In the genomic region with DNA sequence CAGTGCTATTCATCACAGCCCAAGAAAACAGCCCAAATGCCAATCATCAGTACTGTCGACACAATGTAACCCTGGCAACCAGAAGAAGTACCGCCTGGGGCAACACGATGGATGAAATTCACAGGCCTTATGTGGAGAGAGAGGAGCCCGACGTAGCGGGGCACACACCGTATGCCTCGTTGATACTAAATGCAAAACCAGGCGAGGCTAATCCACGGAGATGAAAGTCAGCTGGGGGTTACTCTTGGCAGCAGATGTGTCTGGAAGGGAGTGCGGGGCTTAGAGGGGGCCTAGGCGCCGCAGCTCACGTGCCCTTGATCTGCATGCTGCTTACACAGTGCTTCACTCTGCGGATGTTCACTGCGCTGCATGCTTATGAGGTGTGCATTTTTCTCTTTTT, we compare ENCODE assay signal across 20 cellular contexts. TPM values are rescaled to one million over a fixed set of nuclear protein-coding genes. Genes with fewer than 3 reads are reported as not detected.
A peak's percentile ranks its signal among the peaks of the same experiment; 100 is the strongest.
DNase-seq lines count a peak whose midpoint lies in the region; ATAC-seq and TF ChIP-seq lines count a peak whose summit lies in the region.
"Had no signal": no experiment of that assay in that cellular context is flagged by ENCODE, and none has a peak within 500 bp of the region (broad histone marks: within the 10 kb centered on the region; RNA-seq: fewer than 3 reads in every experiment).

No MANE protein-coding gene starts in this region.

- no peaks in the 10 kb centered on the region for H3K9me3 ChIP-seq in CD8-positive, alpha-beta T cell (ENCODE audit: low read length)
- H3K9me3 ChIP-seq: esophagus squamous epithelium, HAP-1, sigmoid colon, SJCRH30 had no signal

- peak; percentile 51 for ATAC-seq in CD8-positive, alpha-beta T cell
- no peak for ATAC-seq in GM23338
- peak; percentile 49 to 54 for ATAC-seq in activated T-cell treated with anti-CD3 and anti-CD28 coated beads, Interleukin-2, amount 50 U/mL, for 4 hours
- peak; percentile 68 to 71 for ATAC-seq in naive thymus-derived CD8-positive, alpha-beta T cell
- ATAC-seq: left ventricle myocardium superior had no signal

- H3K79me2 ChIP-seq in GM23338 (replicated peaks; ENCODE audit: insufficient read depth): no peaks in the 10 kb centered on the region

- H4K20me1 ChIP-seq in GM23338 (replicated peaks; ENCODE audit: insufficient read depth): no peaks in the 10 kb centered on the region

- H3K4me2 ChIP-seq in GM23338: no peak overlapping the region
- H3K4me2 ChIP-seq: KMS-11 had no signal

- no peaks in the 10 kb centered on the region for H3K27me3 Mint-ChIP-seq in CD8-positive, alpha-beta T cell (ENCODE audit: low read depth)
- peaks cover 6% of the 10 kb centered on the region for H3K27me3 Mint-ChIP-seq in GM23338 (ENCODE audit: insufficient read depth, low read depth, poor library complexity)
- H3K27me3 Mint-ChIP-seq in activated T-cell treated with anti-CD3 and anti-CD28 coated beads, Interleukin-2, amount 50 U/mL, for 4 hours (ENCODE audit: low read depth): peaks cover 3% of the 10 kb centered on the region
- no peaks in the 10 kb centered on the region for H3K27me3 Mint-ChIP-seq in naive thymus-derived CD8-positive, alpha-beta T cell
- H3K27me3 Mint-ChIP-seq: stimulated activated naive B cell treated with anti-CD40 and anti-IgM and Interleukin-4, amounts not matched to agents 10 μg/mL and 1 μg/mL and 100 μg/mL, for 72 hours had no signal

- no peaks in the 10 kb centered on the region for H3F3A ChIP-seq in GM23338 (replicated peaks; ENCODE audit: low read depth)

- H3K9me3 Mint-ChIP-seq in CD8-positive, alpha-beta T cell: peaks cover 2% of the 10 kb centered on the region
- peaks cover 10% of the 10 kb centered on the region; the same call in 1 of the 3 replicates for H3K9me3 Mint-ChIP-seq in GM23338
- H3K9me3 Mint-ChIP-seq in activated T-cell treated with anti-CD3 and anti-CD28 coated beads, Interleukin-2, amount 50 U/mL, for 4 hours: no peaks in the 10 kb centered on the region
- H3K9me3 Mint-ChIP-seq in naive thymus-derived CD8-positive, alpha-beta T cell: peaks cover 0 to 2% (median 0%) of the 10 kb centered on the region in 9 donors
- H3K9me3 Mint-ChIP-seq: neural crest cell had no signal

- POLR2A ChIA-PET in CD8-positive, alpha-beta T cell (lab: Charles Lee): interaction anchor here (1.2 to 1.5 kb wide), 2 partner anchors 11 to 33 kb away, joined by 3 to 5 read pairs; no protein-coding TSS in a partner anchor
- POLR2A ChIA-PET in naive thymus-derived CD8-positive, alpha-beta T cell (lab: Charles Lee): interaction anchor here (0.7 to 2.2 kb wide), 8 partner anchors 11 to 75 kb away, joined by 3 to 12 read pairs (median 5); a partner anchor contains a TSS

- CTCF ChIA-PET in CD8-positive, alpha-beta T cell (lab: Charles Lee): interaction anchor here (1.0 to 3.4 kb wide), 4 partner anchors 17 to 73 kb away, joined by 3 to 21 read pairs (median 4); no protein-coding TSS in a partner anchor

- H3K36me3 ChIP-seq in CD8-positive, alpha-beta T cell (ENCODE audit: insufficient read depth, low read length): no peaks in the 10 kb centered on the region
- no peaks in the 10 kb centered on the region for H3K36me3 ChIP-seq in GM23338 (ENCODE audit: insufficient read depth)
- H3K36me3 ChIP-seq: esophagus squamous epithelium, HAP-1, sigmoid colon, SJCRH30 had no signal

- peaks cover 60% of the 10 kb centered on the region for H3K4me1 ChIP-seq in CD8-positive, alpha-beta T cell (ENCODE audit: insufficient read depth, low read length)
- H3K4me1 ChIP-seq in GM23338 (ENCODE audit: insufficient read depth): no peaks in the 10 kb centered on the region; the same call in 1 of the 2 replicates
- H3K4me1 ChIP-seq: esophagus squamous epithelium, HAP-1, sigmoid colon, SJCRH30 had no signal

- peak overlapping the region; percentile 43; the same call in 1 of the 2 replicates for H2AFZ ChIP-seq in GM23338

- peak overlapping the region; percentile 54 for H3K4me3 Mint-ChIP-seq in CD8-positive, alpha-beta T cell
- H3K4me3 Mint-ChIP-seq in GM23338: no peak overlapping the region
- H3K4me3 Mint-ChIP-seq in activated T-cell treated with anti-CD3 and anti-CD28 coated beads, Interleukin-2, amount 50 U/mL, for 4 hours: no peak overlapping the region
- peak overlapping the region; percentile 11 to 85 (median 50) for H3K4me3 Mint-ChIP-seq in naive thymus-derived CD8-positive, alpha-beta T cell
- H3K4me3 Mint-ChIP-seq: neural crest cell; stimulated activated naive B cell treated with anti-CD40 and anti-IgM and Interleukin-4, amounts not matched to agents 10 μg/mL and 1 μg/mL and 100 μg/mL, for 72 hours had no signal

- no peaks in the 10 kb centered on the region for H3K27me3 ChIP-seq in CD8-positive, alpha-beta T cell (ENCODE audit: insufficient read depth, low read length)
- no peaks in the 10 kb centered on the region for H3K27me3 ChIP-seq in GM23338 (ENCODE audit: insufficient read depth)
- H3K27me3 ChIP-seq: sigmoid colon, SJCRH30 had no signal

- no peak overlapping the region for H3K4me3 ChIP-seq in CD8-positive, alpha-beta T cell (ENCODE audit: low read depth, low read length)
- H3K4me3 ChIP-seq in GM23338: no peak overlapping the region
- H3K4me3 ChIP-seq: coronary artery, esophagus squamous epithelium, HAP-1, sigmoid colon, SJCRH30 had no signal

- TF ChIP-seq CTCF in CD8-positive, alpha-beta T cell (IDR thresholded peaks at IDR 0.05): no peak
- no peak for TF ChIP-seq CTCF in GM23338 (conservative IDR thresholded peaks at IDR 0.05; ENCODE audit: low read depth in 2 of 2)

- peak overlapping the region; percentile 95 for H3K27ac Mint-ChIP-seq in CD8-positive, alpha-beta T cell
- H3K27ac Mint-ChIP-seq in GM23338: no peak overlapping the region
- peak overlapping the region; percentile 82 to 98 (median 94) for H3K27ac Mint-ChIP-seq in naive thymus-derived CD8-positive, alpha-beta T cell

- H3K36me3 Mint-ChIP-seq in CD8-positive, alpha-beta T cell: no peaks in the 10 kb centered on the region
- H3K36me3 Mint-ChIP-seq in GM23338 (ENCODE audit: low read depth): no peaks in the 10 kb centered on the region
- H3K36me3 Mint-ChIP-seq in activated T-cell treated with anti-CD3 and anti-CD28 coated beads, Interleukin-2, amount 50 U/mL, for 4 hours (ENCODE audit: insufficient read depth): no peaks in the 10 kb centered on the region
- peaks cover 0 to 5% (median 0%) of the 10 kb centered on the region in 3 donors for H3K36me3 Mint-ChIP-seq in naive thymus-derived CD8-positive, alpha-beta T cell

- DNase-seq in CD8-positive, alpha-beta T cell: peak in 3 of 7 experiments; percentile 55 to 70 (median 68)
- DNase-seq in GM23338 (ENCODE audit: low spot score) (no peak), midbrain (lab: John Stamatoyannopoulos, UW) (no peak), iPS-NIHi7 (ENCODE audit: extremely low spot score) (no peak), NCI-H1694 (lab: John Stamatoyannopoulos, UW) (no peak)
- no peak for DNase-seq in activated T-cell treated with anti-CD3 and anti-CD28 coated beads, Interleukin-2, amount 50 U/mL, for 4 hours
- peak in 9 of 10 donors; percentile 21 to 79 (median 53) for DNase-seq in naive thymus-derived CD8-positive, alpha-beta T cell
- DNase-seq: amygdala; esophagus squamous epithelium; hippocampal formation; left ventricle myocardium superior; NCI-H2081; sigmoid colon; SJCRH30; stimulated activated CD4-positive, alpha-beta T cell treated with anti-CD3 and anti-CD28 coated beads, Interleukin-4, amount 100 ng/mL, for 24 hours had no signal

- H3K4me1 Mint-ChIP-seq in CD8-positive, alpha-beta T cell (ENCODE audit: low read depth): peaks cover 57% of the 10 kb centered on the region
- peaks cover 23% of the 10 kb centered on the region for H3K4me1 Mint-ChIP-seq in GM23338
- H3K4me1 Mint-ChIP-seq in activated T-cell treated with anti-CD3 and anti-CD28 coated beads, Interleukin-2, amount 50 U/mL, for 4 hours (ENCODE audit: low read depth): peaks cover 42% of the 10 kb centered on the region
- peaks cover 32 to 69% (median 63%) of the 10 kb centered on the region in 4 donors for H3K4me1 Mint-ChIP-seq in naive thymus-derived CD8-positive, alpha-beta T cell

- peak overlapping the region; percentile 57 for H3K27ac ChIP-seq in CD8-positive, alpha-beta T cell (ENCODE audit: low read depth, low read length)
- no peak overlapping the region for H3K27ac ChIP-seq in GM23338 (ENCODE audit: low read depth)
- H3K27ac ChIP-seq: coronary artery, esophagus squamous epithelium, KMS-11, sigmoid colon, SJCRH30 had no signal

- intact Hi-C loops in CD8-positive, alpha-beta T cell (cut with DNase I, micrococcal nuclease): loop anchor here (1.0 to 2.0 kb wide), 4 partner anchors 16 to 122 kb away; a partner anchor contains a TSS

- H3K9me2 ChIP-seq in GM23338 (ENCODE audit: insufficient read depth): no peaks in the 10 kb centered on the region

RNA-seq across cellular contexts. Expression of a gene that starts 29.8 kb away (rescaled TPM):
- 10 to 100 TPM; 23.0 to 25.7 TPM for total RNA-seq in CD8-positive, alpha-beta T cell
- total RNA-seq in GM23338 (2014; rRNA removed; shearing (Covaris generic)): 7.9 and 11.7 TPM in 2 replicates
- 40.3 and 44.9 TPM in 2 replicates for polyA plus RNA-seq in GM23338 (2016; fragmentation: Nextera tagmentation; extraction: Ambion mirVana)
- 10 to 100 TPM; 15.0 to 20.6 (median 18.1) TPM for total RNA-seq in activated T-cell treated with anti-CD3 and anti-CD28 coated beads, Interleukin-2, amount 50 U/mL, for 4 hours
- total RNA-seq in naive thymus-derived CD8-positive, alpha-beta T cell: 10 to 100 TPM; 24.5 to 26.8 TPM
- 10 to 100 TPM; 52.7 to 58.1 (median 55.6) TPM for polyA plus RNA-seq in naive thymus-derived CD8-positive, alpha-beta T cell

RNA-seq across cellular contexts. Expression of a gene that starts 47.4 kb away (rescaled TPM):
- total RNA-seq in CD8-positive, alpha-beta T cell: under 1 TPM; 0.38 to 0.58 TPM
- total RNA-seq in GM23338 (2014; rRNA removed; shearing (Covaris generic)): 34.0 and 35.1 TPM in 2 replicates
- 5.8 and 6.1 TPM in 2 replicates for polyA plus RNA-seq in GM23338 (2016; fragmentation: Nextera tagmentation; extraction: Ambion mirVana)
- 10 to 100 TPM in 2 of 3 donors, 1 to 10 TPM in 1; 7.3 to 12.2 (median 11.1) TPM for total RNA-seq in activated T-cell treated with anti-CD3 and anti-CD28 coated beads, Interleukin-2, amount 50 U/mL, for 4 hours
- total RNA-seq in naive thymus-derived CD8-positive, alpha-beta T cell: under 1 TPM; 0.38 to 0.57 TPM
- under 1 TPM in 2 of 3 donors, not detected in 1; 0.13 to 0.28 TPM for polyA plus RNA-seq in naive thymus-derived CD8-positive, alpha-beta T cell

Comparison
In these comparisons a context has a peak if more than half of its experiments do, and no peak if none do; other contexts are left out.
1. DNase-seq: peak in naive thymus-derived CD8-positive, alpha-beta T cell (9 of 10); none in GM23338 (single experiment), activated T-cell treated with anti-CD3 and anti-CD28 coated beads, Interleukin-2, amount 50 U/mL, for 4 hours (single experiment), midbrain (single experiment), iPS-NIHi7 (single experiment) and NCI-H1694 (single experiment).
2. H3K4me3 Mint-ChIP-seq: peak in CD8-positive, alpha-beta T cell (single experiment) and naive thymus-derived CD8-positive, alpha-beta T cell (10 of 10); none in GM23338 (single experiment) and activated T-cell treated with anti-CD3 and anti-CD28 coated beads, Interleukin-2, amount 50 U/mL, for 4 hours (single experiment).
3. RNA of a gene that starts 47.4 kb away (total RNA-seq): 34.0 to 35.1 TPM in GM23338 and 7.3 to 12.2 TPM in activated T-cell treated with anti-CD3 and anti-CD28 coated beads, Interleukin-2, amount 50 U/mL, for 4 hours; 0.38 to 0.58 TPM in CD8-positive, alpha-beta T cell and 0.38 to 0.57 TPM in naive thymus-derived CD8-positive, alpha-beta T cell; every median in the first group is over 4 times any median in the second.